ENCODE assay signal across 18 cellular contexts in the genomic region with DNA sequence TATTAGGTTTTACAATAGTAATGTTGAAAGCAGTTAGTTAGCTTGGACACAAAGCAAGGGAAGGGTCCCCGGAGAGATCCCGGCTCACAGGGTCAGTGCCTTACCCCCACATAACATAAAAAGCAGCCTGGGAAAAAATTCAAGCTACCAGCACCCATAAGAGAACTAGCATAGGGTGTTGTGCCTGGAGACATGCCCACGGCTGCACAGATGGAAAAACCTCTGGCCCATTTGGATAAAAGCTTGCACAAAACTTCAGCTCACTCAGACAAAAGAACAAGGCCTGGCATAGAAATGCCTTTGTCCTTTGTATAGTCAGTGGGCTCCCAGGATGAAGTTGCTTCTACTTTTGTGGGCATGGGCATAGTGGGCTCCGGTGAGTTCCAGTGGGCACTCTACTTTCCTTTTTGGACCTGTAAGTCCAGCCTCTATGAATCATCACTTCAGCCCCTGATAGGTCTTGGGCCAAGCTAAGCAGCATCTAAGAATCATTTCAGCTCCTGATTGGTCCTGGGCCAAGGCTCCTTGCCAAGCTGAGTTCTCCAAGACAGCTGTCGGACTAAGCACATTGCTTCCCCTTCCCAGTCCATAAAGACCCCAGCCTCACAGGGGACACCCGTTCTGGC. TPM values are rescaled to one million over a fixed set of nuclear protein-coding genes. Genes with fewer than 3 reads are reported as not detected.
DNase-seq lines count a peak whose midpoint lies in the region; ATAC-seq and TF ChIP-seq lines count a peak whose summit lies in the region.
"Had no signal": no experiment of that assay in that cellular context is flagged by ENCODE, and none has a peak within 500 bp of the region (broad histone marks: within the 10 kb centered on the region; RNA-seq: fewer than 3 reads in every experiment).

No MANE protein-coding gene starts in this region.

- no peak overlapping the region for H3K56ac ChIP-seq in IMR-90 (ENCODE audit: extremely low read depth, insufficient read depth, low read length)

- H3K9me3 Mint-ChIP-seq in activated T-cell treated with anti-CD3 and anti-CD28 coated beads, Interleukin-2, amount 50 U/mL, for 24 hours = no peaks in the 10 kb centered on the region
- H3K9me3 Mint-ChIP-seq in activated T-helper 1 cell treated with anti-CD3 and anti-CD28 coated beads, Interleukin-12 subunit alpha, Interleukin-12 subunit beta, Interleukin-2, Interleukin-4 antibody, amounts not matched to agents 30 ng/mL and 10 ng/mL and 1 ng/mL, durations not matched to agents 14 hours and 24 hours and 36 hours = no peaks in the 10 kb centered on the region
- H3K9me3 Mint-ChIP-seq: activated CD4-positive, alpha-beta memory T cell treated with anti-CD3 and anti-CD28 coated beads, Interleukin-2, amount 10 ng/mL, durations not matched to agents 7 days and 5 days; dendritic cell treated with granulocyte-macrophage colony-stimulating factor and Interleukin-4, amounts not matched to agents 40 ng/mL and 50 ng/mL, for 4 days; naive thymus-derived CD4-positive, alpha-beta T cell had no signal

- H3K4ac ChIP-seq in IMR-90 (ENCODE audit: low read depth, low read length) = no peak overlapping the region
- H3K4ac ChIP-seq in mesenchymal stem cell (ENCODE audit: low read depth in 1 of 2, low read length in 2 of 2) = no peak overlapping the region

- no peak overlapping the region for H3K18ac ChIP-seq in IMR-90 (ENCODE audit: low read depth, low read length)
- H3K18ac ChIP-seq in mesenchymal stem cell (ENCODE audit: low read depth in 1 of 2, low read length in 2 of 2) = no peak overlapping the region

- H3K4me3 Mint-ChIP-seq in activated T-cell treated with anti-CD3 and anti-CD28 coated beads, Interleukin-2, amount 50 U/mL, for 24 hours = no peak overlapping the region
- no peak overlapping the region for H3K4me3 Mint-ChIP-seq in activated T-helper 1 cell treated with anti-CD3 and anti-CD28 coated beads, Interleukin-12 subunit alpha, Interleukin-12 subunit beta, Interleukin-2, Interleukin-4 antibody, amounts not matched to agents 30 ng/mL and 10 ng/mL and 1 ng/mL, durations not matched to agents 14 hours and 24 hours and 36 hours
- H3K4me3 Mint-ChIP-seq: dendritic cell treated with granulocyte-macrophage colony-stimulating factor and Interleukin-4, amounts not matched to agents 40 ng/mL and 50 ng/mL, for 4 days had no signal

- H3K36me3 Mint-ChIP-seq in activated T-cell treated with anti-CD3 and anti-CD28 coated beads, Interleukin-2, amount 50 U/mL, for 24 hours (ENCODE audit: low read depth) = peaks cover 2% of the 10 kb centered on the region
- peaks cover 5% of the 10 kb centered on the region for H3K36me3 Mint-ChIP-seq in activated T-helper 1 cell treated with anti-CD3 and anti-CD28 coated beads, Interleukin-12 subunit alpha, Interleukin-12 subunit beta, Interleukin-2, Interleukin-4 antibody, amounts not matched to agents 30 ng/mL and 10 ng/mL and 1 ng/mL, durations not matched to agents 14 hours and 24 hours and 36 hours (ENCODE audit: low read depth)

- no peak overlapping the region for H2BK12ac ChIP-seq in mesenchymal stem cell (ENCODE audit: low read length in 2 of 2)

- no peaks in the 10 kb centered on the region for H4K20me1 ChIP-seq in IMR-90 (ENCODE audit: insufficient read depth, low read length)

- no peaks in the 10 kb centered on the region for H3K27me3 Mint-ChIP-seq in activated T-cell treated with anti-CD3 and anti-CD28 coated beads, Interleukin-2, amount 50 U/mL, for 24 hours
- peaks cover 18% of the 10 kb centered on the region for H3K27me3 Mint-ChIP-seq in activated T-helper 1 cell treated with anti-CD3 and anti-CD28 coated beads, Interleukin-12 subunit alpha, Interleukin-12 subunit beta, Interleukin-2, Interleukin-4 antibody, amounts not matched to agents 30 ng/mL and 10 ng/mL and 1 ng/mL, durations not matched to agents 14 hours and 24 hours and 36 hours (ENCODE audit: insufficient read depth)

- no peak overlapping the region for H4K8ac ChIP-seq in IMR-90 (ENCODE audit: low read depth in 2 of 2, low read length in 2 of 2)
- H4K8ac ChIP-seq in mesenchymal stem cell (ENCODE audit: low read length) = no peak overlapping the region

- H2BK20ac ChIP-seq in IMR-90 (ENCODE audit: low read depth, low read length) = no peak overlapping the region

- H3K4me2 ChIP-seq in IMR-90 (ENCODE audit: low read depth, low read length) (no peak overlapping the region), mesenchymal stem cell (ENCODE audit: low read length, poor library complexity, severe bottlenecking) (no peak overlapping the region)

- intact Hi-C loops in IMR-90 (cut with micrococcal nuclease) = no loop called here
- intact Hi-C loops in activated T-helper 1 cell treated with anti-CD3 and anti-CD28 coated beads, Interleukin-12 subunit alpha, Interleukin-12 subunit beta, Interleukin-2, Interleukin-4 antibody, amounts not matched to agents 30 ng/mL and 10 ng/mL and 1 ng/mL, durations not matched to agents 14 hours and 24 hours and 36 hours (cut with micrococcal nuclease) = loop anchor here (2.0 kb wide), 2 partner anchors 35 to 43 kb away; no protein-coding TSS in a partner anchor

- H3K79me1 ChIP-seq in IMR-90 (ENCODE audit: low read depth in 1 of 2, low read length in 2 of 2) (no peaks in the 10 kb centered on the region), mesenchymal stem cell (replicated peaks; ENCODE audit: low read length, poor library complexity, severe bottlenecking) (no peaks in the 10 kb centered on the region)

- H3K27ac ChIP-seq in IMR-90 (ENCODE audit: insufficient read depth, low read length) = no peak overlapping the region
- H3K27ac ChIP-seq in mesenchymal stem cell (ENCODE audit: low read length, poor library complexity, severe bottlenecking) = no peak overlapping the region
- H3K27ac ChIP-seq: C4-2B, gastroesophageal sphincter, Peyer's patch had no signal

- 17% methylated on average over 2 of the region's 6 CpGs; no CpG with 5 or more reads in 1 of the 2 experiments for WGBS in IMR-90 (ENCODE audit: extremely low coverage in 2 of 2, insufficient read length in 1 of 2), 2 experiments
- WGBS in mesenchymal stem cell = 97% methylated on average over 6 of the region's 6 CpGs

- H3K4me1 Mint-ChIP-seq in activated T-cell treated with anti-CD3 and anti-CD28 coated beads, Interleukin-2, amount 50 U/mL, for 24 hours (ENCODE audit: low read depth) = peaks cover 25% of the 10 kb centered on the region
- H3K4me1 Mint-ChIP-seq in activated T-helper 1 cell treated with anti-CD3 and anti-CD28 coated beads, Interleukin-12 subunit alpha, Interleukin-12 subunit beta, Interleukin-2, Interleukin-4 antibody, amounts not matched to agents 30 ng/mL and 10 ng/mL and 1 ng/mL, durations not matched to agents 14 hours and 24 hours and 36 hours (ENCODE audit: low read depth) = peaks cover 29% of the 10 kb centered on the region

- no peak for ATAC-seq in IMR-90 (ENCODE audit: low read depth)
- ATAC-seq: gastroesophageal sphincter; naive thymus-derived CD4-positive, alpha-beta T cell had no signal

- no peaks in the 10 kb centered on the region for H3K9me3 ChIP-seq in IMR-90 (ENCODE audit: control insufficient read depth, insufficient read depth, low read length)
- H3K9me3 ChIP-seq in mesenchymal stem cell (ENCODE audit: control insufficient read depth, low read length) = no peaks in the 10 kb centered on the region
- H3K9me3 ChIP-seq: gastroesophageal sphincter, Peyer's patch had no signal

- H2AK5ac ChIP-seq in IMR-90 (ENCODE audit: low read depth, low read length) (no peak overlapping the region), mesenchymal stem cell (ENCODE audit: low read length, severe bottlenecking) (no peak overlapping the region)

- H2AFZ ChIP-seq in IMR-90 (replicated peaks; ENCODE audit: low read length, poor library complexity) (peak overlapping the region; percentile 72), mesenchymal stem cell (ENCODE audit: low read depth, low read length) (no peak overlapping the region)

- H4K5ac ChIP-seq in IMR-90 (ENCODE audit: low read depth, low read length) = no peak overlapping the region

- H2AK9ac ChIP-seq in IMR-90 (replicated peaks; ENCODE audit: low read depth, low read length, poor library complexity) = no peak overlapping the region

- TF ChIP-seq CTCF in IMR-90 (conservative IDR thresholded peaks at IDR 0.05; ENCODE audit: low read depth, low read length) (no peak), astrocyte of the spinal cord (IDR thresholded peaks at IDR 0.05; ENCODE audit: low read depth, low read length) (no peak)

- H3K4me1 ChIP-seq in IMR-90 (ENCODE audit: control insufficient read depth, insufficient read depth, low read length) = no peaks in the 10 kb centered on the region
- peaks cover 4% of the 10 kb centered on the region for H3K4me1 ChIP-seq in mesenchymal stem cell (ENCODE audit: control insufficient read depth, insufficient read depth, low read depth, low read length)

- no peak overlapping the region for H3K4me3 ChIP-seq in IMR-90 (ENCODE audit: insufficient read depth, low read depth, low read length)
- no peak overlapping the region for H3K4me3 ChIP-seq in astrocyte of the spinal cord (ENCODE audit: low read depth, low read length)
- H3K4me3 ChIP-seq in mesenchymal stem cell (ENCODE audit: insufficient read depth in 1 of 2, low read depth in 1 of 2, low read length in 2 of 2) = no peak overlapping the region
- H3K4me3 ChIP-seq: gastroesophageal sphincter, Peyer's patch had no signal

- H2BK15ac ChIP-seq in IMR-90 (ENCODE audit: low read depth, low read length) = no peak overlapping the region
- no peak overlapping the region for H2BK15ac ChIP-seq in mesenchymal stem cell (ENCODE audit: low read depth, poor library complexity, severe bottlenecking)

- no peak overlapping the region for H3K14ac ChIP-seq in IMR-90 (replicated peaks; ENCODE audit: low read depth, low read length)
- H3K14ac ChIP-seq in mesenchymal stem cell (ENCODE audit: low read length in 2 of 2) = no peak overlapping the region

- H3K9me1 ChIP-seq in IMR-90 (ENCODE audit: insufficient read depth, low read length) = 0 out of 2 replicates have a peak, but pooled peaks cover 3% of the 10 kb centered on the region

- no peak overlapping the region for H3K9ac ChIP-seq in IMR-90 (ENCODE audit: low read depth, low read length)
- no peak overlapping the region for H3K9ac ChIP-seq in mesenchymal stem cell (ENCODE audit: low read length)

- H2BK5ac ChIP-seq in IMR-90 (ENCODE audit: low read depth, low read length, poor library complexity, severe bottlenecking) = no peak overlapping the region
- H2BK5ac ChIP-seq in mesenchymal stem cell (ENCODE audit: low read depth, low read length, poor library complexity, severe bottlenecking) = no peak overlapping the region

- H2BK120ac ChIP-seq in IMR-90 (ENCODE audit: low read depth, low read length) = no peak overlapping the region
- H2BK120ac ChIP-seq in mesenchymal stem cell (ENCODE audit: low read depth, low read length) = no peak overlapping the region

- dilution Hi-C loops in IMR-90 (cut with HindIII; ENCODE audit: low sequenced_read_pairs, unreplicated experiment) = no loop called here

- no peak overlapping the region for H3K27ac Mint-ChIP-seq in activated T-cell treated with anti-CD3 and anti-CD28 coated beads, Interleukin-2, amount 50 U/mL, for 24 hours
- no peak overlapping the region for H3K27ac Mint-ChIP-seq in activated T-helper 1 cell treated with anti-CD3 and anti-CD28 coated beads, Interleukin-12 subunit alpha, Interleukin-12 subunit beta, Interleukin-2, Interleukin-4 antibody, amounts not matched to agents 30 ng/mL and 10 ng/mL and 1 ng/mL, durations not matched to agents 14 hours and 24 hours and 36 hours
- H3K27ac Mint-ChIP-seq: activated CD4-positive, alpha-beta memory T cell treated with anti-CD3 and anti-CD28 coated beads, Interleukin-2, amount 10 ng/mL, durations not matched to agents 7 days and 5 days; dendritic cell treated with granulocyte-macrophage colony-stimulating factor and Interleukin-4, amounts not matched to agents 40 ng/mL and 50 ng/mL, for 4 days had no signal

- H3K27me3 ChIP-seq in IMR-90 (ENCODE audit: control insufficient read depth, insufficient read depth, low read length) (peaks cover 3% of the 10 kb centered on the region), mesenchymal stem cell (ENCODE audit: control insufficient read depth in 1 of 2, insufficient read depth in 1 of 2, low read length in 2 of 2) (peaks cover 0 to 3% of the 10 kb centered on the region in 2 experiments)
- H3K27me3 ChIP-seq: Peyer's patch had no signal

- H3K23ac ChIP-seq in IMR-90 (ENCODE audit: low read depth, low read length) = no peak overlapping the region
- no peak overlapping the region for H3K23ac ChIP-seq in mesenchymal stem cell (ENCODE audit: low read length in 2 of 2)

- H4K91ac ChIP-seq in IMR-90 (ENCODE audit: insufficient read depth, low read depth, low read length) (no peak overlapping the region), mesenchymal stem cell (ENCODE audit: low read length) (no peak overlapping the region)

- no peak for TF ChIP-seq POLR2A in IMR-90 (IDR thresholded peaks at IDR 0.05; ENCODE audit: low read depth, low read length)

- no peak for TF ChIP-seq RAD21 in IMR-90 (IDR thresholded peaks at IDR 0.05; ENCODE audit: low read length)

- H3K36me3 ChIP-seq in IMR-90 (ENCODE audit: control insufficient read depth, insufficient read depth, low read length) (no peaks in the 10 kb centered on the region), mesenchymal stem cell (ENCODE audit: control insufficient read depth in 1 of 2, insufficient read depth in 2 of 2, low read depth in 1 of 2, low read length in 2 of 2) (no peaks in the 10 kb centered on the region)
- H3K36me3 ChIP-seq: gastroesophageal sphincter, Peyer's patch had no signal

- DNase-seq in IMR-90 (peak; percentile 27), astrocyte of the spinal cord (ENCODE audit: low read depth, low spot score) (peak; percentile 34), mesenchymal stem cell (peak; percentile 10), NCI-H2081 (lab: John Stamatoyannopoulos, UW) (no peak)
- DNase-seq in activated T-cell treated with anti-CD3 and anti-CD28 coated beads, Interleukin-2, amount 50 U/mL, for 24 hours = no peak
- DNase-seq in activated T-helper 1 cell treated with anti-CD3 and anti-CD28 coated beads, Interleukin-12 subunit alpha, Interleukin-12 subunit beta, Interleukin-2, Interleukin-4 antibody, amounts not matched to agents 30 ng/mL and 10 ng/mL and 1 ng/mL, durations not matched to agents 14 hours and 24 hours and 36 hours (ENCODE audit: low spot score) = no peak
- DNase-seq: activated CD4-positive, alpha-beta memory T cell treated with anti-CD3 and anti-CD28 coated beads, Interleukin-2, amount 10 ng/mL, durations not matched to agents 7 days and 5 days; activated naive CD4-positive, alpha-beta T cell; naive thymus-derived CD4-positive, alpha-beta T cell; NCI-H1105 treated with DMSO at 0.1 percent for 48 hours; NCI-H345; Peyer's patch; T1000 had no signal

- in situ Hi-C loops in IMR-90 (cut with MboI; ENCODE audit: low sequenced_read_pairs) = no loop called here
- in situ Hi-C loops in astrocyte of the spinal cord (cut with HindIII; ENCODE audit: low sequenced_read_pairs) = no loop called here

- BruUV-seq in IMR-90 (replicated peaks; lab: Mats Ljungman, UMichigan) = no TSS peak

- CTCF ChIA-PET in IMR-90 (lab: Yijun Ruan, JAX) = interaction anchor here (1.0 kb wide), 1 partner anchor 14 kb away, joined by 3 read pairs; no protein-coding TSS in a partner anchor

- POLR2A ChIA-PET in IMR-90 (lab: Charles Lee; ENCODE audit: unreplicated experiment) = no interaction called here

RNA-seq across cellular contexts. Expression of a gene that starts 1.3 kb away (rescaled TPM):
- 0.18 TPM in 1 of 2 replicates, not detected in the other for total RNA-seq in IMR-90 (2012; rRNA removed)
- polyA plus RNA-seq in IMR-90 (2012; rRNA removed) = not detected in 2 replicates
- polyA plus RNA-seq in IMR-90 (2012; cell fraction: cytosol; rRNA removed) = 0.11 TPM in 1 of 2 replicates, not detected in the other
- polyA plus RNA-seq in IMR-90 (2012; cell fraction: nucleus; rRNA removed; ENCODE audit: low replicate concordance) = 0.10 TPM in 1 of 2 replicates, not detected in the other
- not detected for polyA plus RNA-seq in mesenchymal stem cell (2013, experiment 1 of 2)
- not detected for polyA plus RNA-seq in mesenchymal stem cell (2013, experiment 2 of 2)
- 1.7 and 2.3 TPM in 2 replicates for total RNA-seq in activated T-helper 1 cell treated with anti-CD3 and anti-CD28 coated beads, Interleukin-12 subunit alpha, Interleukin-12 subunit beta, Interleukin-2, Interleukin-4 antibody, amounts not matched to agents 30 ng/mL and 10 ng/mL and 1 ng/mL, durations not matched to agents 14 hours and 24 hours and 36 hours
- total RNA-seq: kidney epithelial cell had no signal

RNA-seq across cellular contexts. Expression of a gene that starts 11.6 kb away (rescaled TPM):
- not detected in 2 replicates for total RNA-seq in IMR-90 (2012; rRNA removed)
- not detected in 2 replicates for polyA plus RNA-seq in IMR-90 (2012; rRNA removed)
- not detected in 2 replicates for polyA plus RNA-seq in IMR-90 (2012; cell fraction: cytosol; rRNA removed)
- polyA plus RNA-seq in IMR-90 (2012; cell fraction: nucleus; rRNA removed; ENCODE audit: low replicate concordance) = not detected in 2 replicates
- polyA plus RNA-seq in mesenchymal stem cell (2013, experiment 1 of 2) = not detected
- polyA plus RNA-seq in mesenchymal stem cell (2013, experiment 2 of 2) = not detected
- not detected in 2 replicates for total RNA-seq in activated T-helper 1 cell treated with anti-CD3 and anti-CD28 coated beads, Interleukin-12 subunit alpha, Interleukin-12 subunit beta, Interleukin-2, Interleukin-4 antibody, amounts not matched to agents 30 ng/mL and 10 ng/mL and 1 ng/mL, durations not matched to agents 14 hours and 24 hours and 36 hours
- total RNA-seq: activated CD4-positive, alpha-beta memory T cell treated with anti-CD3 and anti-CD28 coated beads, Interleukin-2, amount 10 ng/mL, durations not matched to agents 7 days and 5 days; G401; gastroesophageal sphincter; kidney epithelial cell; naive thymus-derived CD4-positive, alpha-beta T cell; Peyer's patch had no signal
- polyA plus RNA-seq: naive thymus-derived CD4-positive, alpha-beta T cell had no signal

RNA-seq across cellular contexts. Expression of a gene that starts 49.4 kb away (rescaled TPM):
- total RNA-seq in IMR-90 (2012; rRNA removed) = not detected in 2 replicates
- not detected in 2 replicates for polyA plus RNA-seq in IMR-90 (2012; rRNA removed)
- not detected in 2 replicates for polyA plus RNA-seq in IMR-90 (2012; cell fraction: cytosol; rRNA removed)
- not detected in 2 replicates for polyA plus RNA-seq in IMR-90 (2012; cell fraction: nucleus; rRNA removed; ENCODE audit: low replicate concordance)
- not detected for polyA plus RNA-seq in mesenchymal stem cell (2013, experiment 1 of 2)
- polyA plus RNA-seq in mesenchymal stem cell (2013, experiment 2 of 2) = not detected
- total RNA-seq in activated T-helper 1 cell treated with anti-CD3 and anti-CD28 coated beads, Interleukin-12 subunit alpha, Interleukin-12 subunit beta, Interleukin-2, Interleukin-4 antibody, amounts not matched to agents 30 ng/mL and 10 ng/mL and 1 ng/mL, durations not matched to agents 14 hours and 24 hours and 36 hours = not detected in 2 replicates
- total RNA-seq: activated CD4-positive, alpha-beta memory T cell treated with anti-CD3 and anti-CD28 coated beads, Interleukin-2, amount 10 ng/mL, durations not matched to agents 7 days and 5 days; G401; gastroesophageal sphincter; kidney epithelial cell; naive thymus-derived CD4-positive, alpha-beta T cell had no signal
- polyA plus RNA-seq: naive thymus-derived CD4-positive, alpha-beta T cell had no signal

RNA-seq across cellular contexts. Expression of a gene that starts 51.7 kb away (rescaled TPM):
- total RNA-seq in IMR-90 (2012; rRNA removed) = not detected in 2 replicates
- not detected in 2 replicates for polyA plus RNA-seq in IMR-90 (2012; rRNA removed)
- polyA plus RNA-seq in IMR-90 (2012; cell fraction: cytosol; rRNA removed) = not detected in 2 replicates
- polyA plus RNA-seq in IMR-90 (2012; cell fraction: nucleus; rRNA removed; ENCODE audit: low replicate concordance) = not detected in 2 replicates
- 0.06 TPM for polyA plus RNA-seq in mesenchymal stem cell (2013, experiment 1 of 2)
- 0.07 TPM for polyA plus RNA-seq in mesenchymal stem cell (2013, experiment 2 of 2)
- total RNA-seq in activated T-helper 1 cell treated with anti-CD3 and anti-CD28 coated beads, Interleukin-12 subunit alpha, Interleukin-12 subunit beta, Interleukin-2, Interleukin-4 antibody, amounts not matched to agents 30 ng/mL and 10 ng/mL and 1 ng/mL, durations not matched to agents 14 hours and 24 hours and 36 hours = 25.4 and 30.2 TPM in 2 replicates
- total RNA-seq: G401, kidney epithelial cell had no signal

RNA-seq across cellular contexts. Expression of a gene that starts 54.6 kb away (rescaled TPM):
- not detected in 2 replicates for total RNA-seq in IMR-90 (2012; rRNA removed)
- not detected in 2 replicates for polyA plus RNA-seq in IMR-90 (2012; rRNA removed)
- not detected in 2 replicates for polyA plus RNA-seq in IMR-90 (2012; cell fraction: cytosol; rRNA removed)
- not detected in 2 replicates for polyA plus RNA-seq in IMR-90 (2012; cell fraction: nucleus; rRNA removed; ENCODE audit: low replicate concordance)
- polyA plus RNA-seq in mesenchymal stem cell (2013, experiment 1 of 2) = not detected
- not detected for polyA plus RNA-seq in mesenchymal stem cell (2013, experiment 2 of 2)
- not detected in 2 replicates for total RNA-seq in activated T-helper 1 cell treated with anti-CD3 and anti-CD28 coated beads, Interleukin-12 subunit alpha, Interleukin-12 subunit beta, Interleukin-2, Interleukin-4 antibody, amounts not matched to agents 30 ng/mL and 10 ng/mL and 1 ng/mL, durations not matched to agents 14 hours and 24 hours and 36 hours
- total RNA-seq: activated CD4-positive, alpha-beta memory T cell treated with anti-CD3 and anti-CD28 coated beads, Interleukin-2, amount 10 ng/mL, durations not matched to agents 7 days and 5 days; G401; kidney epithelial cell; naive thymus-derived CD4-positive, alpha-beta T cell had no signal
- polyA plus RNA-seq: naive thymus-derived CD4-positive, alpha-beta T cell had no signal

Comparison
In these comparisons a context has a peak if more than half of its experiments do, and no peak if none do; other contexts are left out.
1. DNase-seq: peak in IMR-90 (single experiment), astrocyte of the spinal cord (single experiment) and mesenchymal stem cell (single experiment); none in NCI-H2081 (0 of 2), activated T-cell treated with anti-CD3 and anti-CD28 coated beads, Interleukin-2, amount 50 U/mL, for 24 hours (single experiment) and activated T-helper 1 cell treated with anti-CD3 and anti-CD28 coated beads, Interleukin-12 subunit alpha, Interleukin-12 subunit beta, Interleukin-2, Interleukin-4 antibody, amounts not matched to agents 30 ng/mL and 10 ng/mL and 1 ng/mL, durations not matched to agents 14 hours and 24 hours and 36 hours (single experiment).